12 cellular contexts compared by ENCODE assay signal in genomic region chr1:8533124-8533523, GRCh38.
DNase-seq lines count a peak whose midpoint lies in the region; ATAC-seq, FAIRE-seq and TF ChIP-seq lines count a peak whose summit lies in the region.
"Had no signal": no experiment of that assay in that cellular context is flagged by ENCODE, and none has a peak within 500 bp of the region (broad histone marks: within the 10 kb centered on the region; RNA-seq: fewer than 3 reads in every experiment).

No MANE protein-coding gene starts in this region.

- TF ChIP-seq CTCF in GM12864 (IDR thresholded peaks at IDR 0.05; ENCODE audit: low read depth, low read length, missing control alignments) = no peak

- ATAC-seq in GM19452 (IDR thresholded peaks at IDR 0.05; ENCODE audit: unreplicated experiment) (peak; percentile 66), HG03354 (IDR thresholded peaks at IDR 0.05; ENCODE audit: poor library complexity, severe bottlenecking, unreplicated experiment) (peak; percentile 73)
- no peak for ATAC-seq in central memory CD8-positive, alpha-beta T cell (replicated peaks; ENCODE audit: extremely low read depth, poor library complexity, severe bottlenecking)

- H3K4me1 Mint-ChIP-seq in central memory CD8-positive, alpha-beta T cell = peaks cover 5% of the 10 kb centered on the region

- H3K27me3 Mint-ChIP-seq in central memory CD8-positive, alpha-beta T cell = no peaks in the 10 kb centered on the region
- H3K27me3 Mint-ChIP-seq: type B pancreatic cell had no signal

- peak overlapping the region; percentile 2; the same call in 1 of the 2 replicates for H3K4me3 ChIP-seq in GM12864 (ENCODE audit: low read depth, low read length)

- H3K27ac Mint-ChIP-seq in central memory CD8-positive, alpha-beta T cell (ENCODE audit: low read depth) = peak overlapping the region; percentile 29
- H3K27ac Mint-ChIP-seq: type B pancreatic cell had no signal

- peaks cover 3% of the 10 kb centered on the region for H3K36me3 Mint-ChIP-seq in central memory CD8-positive, alpha-beta T cell (ENCODE audit: insufficient read depth)

- H3K4me3 Mint-ChIP-seq in central memory CD8-positive, alpha-beta T cell = no peak overlapping the region
- H3K4me3 Mint-ChIP-seq: type B pancreatic cell had no signal

- FAIRE-seq in frontal cortex (lab: Jason Lieb, UNC) = no peak

- H3K9me3 Mint-ChIP-seq in central memory CD8-positive, alpha-beta T cell = no peaks in the 10 kb centered on the region
- H3K9me3 Mint-ChIP-seq: type B pancreatic cell had no signal

- no peak for DNase-seq in GM12864 (ENCODE audit: low read depth)
- no peak for DNase-seq in central memory CD8-positive, alpha-beta T cell (ENCODE audit: low spot score in 2 of 2)
- no peak for DNase-seq in SW 1271 (lab: John Stamatoyannopoulos, UW)
- no peak for DNase-seq in NOMO-1 treated with DMSO at 0.1 percent for 48 hours (lab: John Stamatoyannopoulos, UW; ENCODE audit: unreplicated experiment)
- no peak for DNase-seq in frontal cortex (ENCODE audit: low spot score in 2 of 2)
- no peak for DNase-seq in NCI-H2029 treated with DMSO at 0.1 percent for 48 hours (lab: John Stamatoyannopoulos, UW)
- DNase-seq: COR-L47, NCI-H2171, SHP77 treated with DMSO at 0.1 percent for 48 hours had no signal
